Comparison of ENCODE assay signal across 8 cellular contexts in the genomic region with DNA sequence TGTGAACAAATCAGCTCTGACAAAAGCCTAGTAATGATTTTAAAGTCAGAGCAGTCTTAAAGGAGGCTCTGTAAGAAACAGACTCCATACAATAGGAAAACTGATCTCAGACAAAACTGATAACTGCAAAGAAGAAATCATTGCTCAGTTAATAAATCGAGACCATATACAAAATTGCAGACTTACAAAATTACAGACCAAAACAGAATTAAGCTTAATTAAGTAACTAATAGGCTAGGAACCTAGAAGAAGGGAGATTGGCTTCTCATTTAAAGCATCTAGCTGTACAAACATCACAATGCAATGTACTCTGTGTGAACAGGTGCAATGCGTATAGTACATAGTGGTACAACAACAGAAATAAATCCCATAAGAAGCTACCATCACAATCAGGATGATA. TPM values are rescaled to one million over a fixed set of nuclear protein-coding genes. Genes with fewer than 3 reads are reported as not detected.
DNase-seq lines count a peak whose midpoint lies in the region; ATAC-seq and TF ChIP-seq lines count a peak whose summit lies in the region.

No MANE protein-coding gene starts in this region.

- no peaks in the 10 kb centered on the region for H3K27me3 Mint-ChIP-seq in CD8-positive, alpha-beta T cell (ENCODE audit: low read depth)
- no peaks in the 10 kb centered on the region for H3K27me3 Mint-ChIP-seq in endothelial cell (ENCODE audit: unreplicated experiment)

- no peak overlapping the region for H2BK12ac ChIP-seq in neuronal stem cell (ENCODE audit: low read length)

- in situ Hi-C loops in mammary epithelial cell (cut with MboI; ENCODE audit: low sequenced_read_pairs in 2 of 2): no loop called here

- H2BK15ac ChIP-seq in neuronal stem cell (ENCODE audit: low read length): no peak overlapping the region

- no peak for TF ChIP-seq CTCF in CD8-positive, alpha-beta T cell (IDR thresholded peaks at IDR 0.05)
- TF ChIP-seq CTCF in mammary epithelial cell (conservative IDR thresholded peaks at IDR 0.05 in 1 of 2, IDR thresholded peaks at IDR 0.05 in 1 of 2; ENCODE audit: extremely low read depth in 1 of 2, insufficient read depth in 1 of 2, low read depth in 1 of 2, low read length in 2 of 2) (no peak), endothelial cell (IDR thresholded peaks at IDR 0.05; ENCODE audit: unreplicated experiment) (no peak)

- H2BK120ac ChIP-seq in neuronal stem cell (ENCODE audit: low read depth, low read length): no peak overlapping the region

- H3K14ac ChIP-seq in neuronal stem cell (ENCODE audit: low read length): no peak overlapping the region

- no peaks in the 10 kb centered on the region for H3K9me3 ChIP-seq in CD8-positive, alpha-beta T cell (ENCODE audit: low read length)
- H3K9me3 ChIP-seq in MG63 (no peaks in the 10 kb centered on the region), mammary epithelial cell (replicated peaks; ENCODE audit: insufficient read depth, low read length) (no peaks in the 10 kb centered on the region), neuronal stem cell (replicated peaks in 1 of 2; ENCODE audit: control insufficient read depth in 2 of 2, insufficient read depth in 1 of 2, low read depth in 1 of 2, low read length in 2 of 2) (peaks cover 0 to 7% of the 10 kb centered on the region in 2 donors)

- H2AFZ ChIP-seq in mammary epithelial cell (ENCODE audit: low read depth, low read length) (no peak overlapping the region), neuronal stem cell (ENCODE audit: low read length) (peak overlapping the region; percentile 91)

- peaks cover 9% of the 10 kb centered on the region for H3K9me3 Mint-ChIP-seq in CD8-positive, alpha-beta T cell
- H3K9me3 Mint-ChIP-seq in endothelial cell (ENCODE audit: unreplicated experiment): no peaks in the 10 kb centered on the region

- H2BK5ac ChIP-seq in neuronal stem cell (ENCODE audit: low read length): no peak overlapping the region

- peaks cover 18% of the 10 kb centered on the region for H3K4me1 ChIP-seq in CD8-positive, alpha-beta T cell (ENCODE audit: insufficient read depth, low read length)
- H3K4me1 ChIP-seq in mammary epithelial cell (ENCODE audit: insufficient read depth, low read length) (peaks cover 9% of the 10 kb centered on the region), neuronal stem cell (ENCODE audit: control insufficient read depth in 2 of 2, insufficient read depth in 1 of 2, low read depth in 1 of 2, low read length in 2 of 2) (peaks cover 0 to 9% of the 10 kb centered on the region in 2 donors)

- dilution Hi-C loops in mammary epithelial cell (cut with HindIII; ENCODE audit: low sequenced_read_pairs): no loop called here

- H2AK5ac ChIP-seq in neuronal stem cell (ENCODE audit: low read depth, low read length): no peak overlapping the region

- intact Hi-C loops in CD8-positive, alpha-beta T cell (cut with DNase I, micrococcal nuclease): loop anchor here (1.0 to 2.0 kb wide), 3 partner anchors 44 to 64 kb away; a partner anchor contains a TSS
- intact Hi-C loops in mammary epithelial cell (cut with micrococcal nuclease): no loop called here

- no peak overlapping the region for H3K4ac ChIP-seq in neuronal stem cell (ENCODE audit: low read length)

- POLR2A ChIA-PET in CD8-positive, alpha-beta T cell (lab: Charles Lee): interaction anchor here (0.8 to 4.1 kb wide), 7 partner anchors 10 to 683 kb away, joined by 3 to 42 read pairs (median 3); a partner anchor contains a TSS

- H3K27me3 ChIP-seq in CD8-positive, alpha-beta T cell (ENCODE audit: insufficient read depth, low read length): no peaks in the 10 kb centered on the region
- no peaks in the 10 kb centered on the region for H3K27me3 ChIP-seq in MG63
- no peaks in the 10 kb centered on the region for H3K27me3 ChIP-seq in mammary epithelial cell (ENCODE audit: insufficient read depth, low read length)
- no peaks in the 10 kb centered on the region for H3K27me3 ChIP-seq in neuronal stem cell (ENCODE audit: control insufficient read depth in 3 of 3, insufficient read depth in 3 of 3, low read depth in 1 of 3, low read length in 3 of 3)

- no TSS peak for BruUV-seq in mammary epithelial cell (replicated peaks; lab: Mats Ljungman, UMichigan)

- H3K4me1 Mint-ChIP-seq in CD8-positive, alpha-beta T cell (ENCODE audit: low read depth): peaks cover 52% of the 10 kb centered on the region
- H3K4me1 Mint-ChIP-seq in endothelial cell (ENCODE audit: unreplicated experiment): peaks cover 6% of the 10 kb centered on the region

- H3K18ac ChIP-seq in neuronal stem cell (ENCODE audit: low read length): no peak overlapping the region

- no peaks in the 10 kb centered on the region for H3K36me3 ChIP-seq in CD8-positive, alpha-beta T cell (ENCODE audit: insufficient read depth, low read length)
- H3K36me3 ChIP-seq in MG63 (no peaks in the 10 kb centered on the region), mammary epithelial cell (ENCODE audit: insufficient read depth, low read length) (no peaks in the 10 kb centered on the region), neuronal stem cell (replicated peaks in 1 of 2; ENCODE audit: control insufficient read depth in 2 of 2, insufficient read depth in 2 of 2, low read length in 2 of 2) (no peaks in the 10 kb centered on the region)

- no peak for DNase-seq in CD8-positive, alpha-beta T cell
- DNase-seq in MG63: no peak
- DNase-seq in mammary epithelial cell: no peak
- no peak for DNase-seq in neuronal stem cell (ENCODE audit: low spot score)
- DNase-seq in 8988T: no peak
- no peak for DNase-seq in endothelial cell (ENCODE audit: low spot score)
- no peak for DNase-seq in NCI-H526 treated with DMSO at 0.1 percent for 48 hours (lab: John Stamatoyannopoulos, UW)

- H3K4me2 ChIP-seq in mammary epithelial cell (ENCODE audit: insufficient read depth, low read depth, low read length): peak overlapping the region; percentile 79
- no peak overlapping the region for H3K4me2 ChIP-seq in neuronal stem cell (ENCODE audit: insufficient read depth, low read length, poor library complexity, severe bottlenecking)

- H4K8ac ChIP-seq in neuronal stem cell (ENCODE audit: low read depth, low read length): no peak overlapping the region

- no peaks in the 10 kb centered on the region for H4K20me1 ChIP-seq in mammary epithelial cell (ENCODE audit: insufficient read depth, low read length)

- peak overlapping the region; percentile 91 for H3K27ac Mint-ChIP-seq in CD8-positive, alpha-beta T cell
- H3K27ac Mint-ChIP-seq in endothelial cell (ENCODE audit: unreplicated experiment): no peak overlapping the region

- CTCF ChIA-PET in CD8-positive, alpha-beta T cell (lab: Charles Lee): interaction anchor here (0.8 to 3.5 kb wide), 6 partner anchors 9 to 68 kb away, joined by 3 to 16 read pairs (median 5); no protein-coding TSS in a partner anchor
- CTCF ChIA-PET in mammary epithelial cell (lab: Charles Lee; ENCODE audit: low non-redundant PET): interaction anchor here (0.6 kb wide), 1 partner anchor 45 kb away, joined by 3 read pairs; no protein-coding TSS in a partner anchor

- peak overlapping the region; percentile 40 for H3K4me3 ChIP-seq in CD8-positive, alpha-beta T cell (ENCODE audit: low read depth, low read length)
- H3K4me3 ChIP-seq in MG63: peak overlapping the region; percentile 35
- H3K4me3 ChIP-seq in mammary epithelial cell (replicated peaks in 1 of 3; ENCODE audit: insufficient read depth in 1 of 3, low read depth in 2 of 3, low read length in 3 of 3): peak overlapping the region in 1 of 3 experiments; percentile 29
- peak overlapping the region in 1 of 2 donors; percentile 39 for H3K4me3 ChIP-seq in neuronal stem cell (ENCODE audit: low read length in 2 of 2)

- H3K79me2 ChIP-seq in mammary epithelial cell (ENCODE audit: insufficient read depth, low read length): no peaks in the 10 kb centered on the region

- peaks cover 19% of the 10 kb centered on the region for H3K36me3 Mint-ChIP-seq in CD8-positive, alpha-beta T cell
- H3K36me3 Mint-ChIP-seq in endothelial cell (ENCODE audit: low read depth, unreplicated experiment): no peaks in the 10 kb centered on the region

- ATAC-seq in CD8-positive, alpha-beta T cell: no peak
- ATAC-seq in HG03439 (IDR thresholded peaks at IDR 0.05; ENCODE audit: unreplicated experiment): no peak

- 50% methylated on average over 2 of the region's 2 CpGs for WGBS in mammary epithelial cell (ENCODE audit: low coverage, missing lambda C conversion rate)
- no CpG with 5 or more reads among the region's 2 CpGs for WGBS in neuronal stem cell (ENCODE audit: extremely low coverage in 2 of 2, insufficient read length in 2 of 2, insufficient replicate concordance in 1 of 2), 2 donors

- H3K4me3 Mint-ChIP-seq in CD8-positive, alpha-beta T cell: peak overlapping the region; percentile 83
- H3K4me3 Mint-ChIP-seq in endothelial cell (ENCODE audit: unreplicated experiment): no peak overlapping the region

- H3K27ac ChIP-seq in CD8-positive, alpha-beta T cell (ENCODE audit: low read depth, low read length): no peak overlapping the region
- H3K27ac ChIP-seq in mammary epithelial cell (ENCODE audit: insufficient read depth, low read depth, low read length) (no peak overlapping the region), neuronal stem cell (replicated peaks; ENCODE audit: low read length) (no peak overlapping the region)

- no peak overlapping the region for H3K23ac ChIP-seq in neuronal stem cell (ENCODE audit: low read depth, low read length, poor library complexity)

- H3K9ac ChIP-seq in mammary epithelial cell (ENCODE audit: insufficient read depth, low read length): no peak overlapping the region
- no peak overlapping the region for H3K9ac ChIP-seq in neuronal stem cell (ENCODE audit: low read depth, low read length, poor library complexity)

- H3K79me1 ChIP-seq in neuronal stem cell (ENCODE audit: low read depth, low read length): no peaks in the 10 kb centered on the region

- H4K91ac ChIP-seq in neuronal stem cell (ENCODE audit: low read depth, low read length, poor library complexity): no peak overlapping the region

RNA-seq across cellular contexts. Expression of a gene that starts 46.3 kb away (rescaled TPM):
- 10 to 100 TPM; 35.9 to 38.4 TPM for total RNA-seq in CD8-positive, alpha-beta T cell
- total RNA-seq in MG63 (2014; rRNA removed; shearing (Covaris generic); ENCODE audit: low replicate concordance): 0.54 and 6.5 TPM in 2 replicates
- total RNA-seq in mammary epithelial cell (10 to 100 TPM in 1 of 2 donors, 1 to 10 TPM in 1; 6.5 to 21.3 TPM), endothelial cell (ENCODE audit: unreplicated experiment) (4.2 TPM)
- polyA plus RNA-seq in mammary epithelial cell: 1.2 TPM
- 3.9 TPM for polyA minus RNA-seq in mammary epithelial cell
- 0.73 TPM for polyA plus RNA-seq in neuronal stem cell (2013, experiment 1 of 2)
- polyA plus RNA-seq in neuronal stem cell (2013, experiment 2 of 2): 0.97 TPM
